Comparison of ENCODE assay signal across 7 cellular contexts in genomic region chr14:95515523-95516517, GRCh38. TPM values are rescaled to one million over a fixed set of nuclear protein-coding genes. Genes with fewer than 3 reads are reported as not detected.
DNase-seq lines count a peak whose midpoint lies in the region; ATAC-seq and TF ChIP-seq lines count a peak whose summit lies in the region.

No MANE protein-coding gene starts in this region.

- peak overlapping the region; percentile 71 to 89 (median 81) for H3K4me3 ChIP-seq in right lobe of liver

- whole genome bisulfite sequencing in right lobe of liver (ENCODE audit: insufficient coverage, low coverage, low lambda C conversion rate, missing lambda C conversion rate): 14% methylated on average over 4 of the region's 48 CpGs

- intact Hi-C loops in right lobe of liver (cut with DNase I): no loop called here

- DNase-seq in NCI-H1092 treated with DMSO at 0.1 percent for 48 hours (lab: John Stamatoyannopoulos, UW): peak; percentile 59
- DNase-seq in activated CD4-positive, CD25-positive, alpha-beta regulatory T cell treated with anti-CD3 and anti-CD28 coated beads, Interleukin-2, amount 50 U/mL, for 16 hours (ENCODE audit: low read depth, low spot score): peak; percentile 65
- DNase-seq in cerebellar cortex (ENCODE audit: low spot score): peak; percentile 39
- peak; percentile 75 to 82 (median 80) for DNase-seq in right lobe of liver
- peak; percentile 67 to 85 (median 72) for DNase-seq in stimulated activated CD4-positive, alpha-beta T cell treated with anti-CD3 and anti-CD28 coated beads, TNF-alpha, amount 100 ng/mL, for 24 hours (ENCODE audit: low read depth in 3 of 3)

- H3K4me1 ChIP-seq in right lobe of liver: peaks cover 0 to 31% (median 2%) of the 10 kb centered on the region in 4 donors

- ATAC-seq in GM18499 (IDR thresholded peaks at IDR 0.05; ENCODE audit: insufficient read depth, unreplicated experiment) (peak; percentile 41), HG02588 (IDR thresholded peaks at IDR 0.05; ENCODE audit: unreplicated experiment) (peak; percentile 72), right lobe of liver (peak; percentile 71 to 78 (median 76))

- H3K9me3 ChIP-seq in right lobe of liver: no peaks in the 10 kb centered on the region

- H3K27me3 ChIP-seq in right lobe of liver: no peaks in the 10 kb centered on the region

- TF ChIP-seq CTCF in right lobe of liver (IDR thresholded peaks at IDR 0.05): peak; percentile 25 to 42 (median 36)

- H3K27ac ChIP-seq in right lobe of liver: peak overlapping the region; percentile 62 to 80 (median 67)

- H3K36me3 ChIP-seq in right lobe of liver: no peaks in the 10 kb centered on the region

- no peak for TF ChIP-seq POLR2A in right lobe of liver (IDR thresholded peaks at IDR 0.05)

RNA-seq across cellular contexts. Expression of gene SYNE3, which starts 0.6 kb away (rescaled TPM):
- 10 to 100 TPM in 1 of 6 experiments, 1 to 10 TPM in 5; 3.7 to 11.6 (median 5.0) TPM for total RNA-seq in right lobe of liver

RNA-seq across cellular contexts. Expression of gene GLRX5, which starts 19.0 kb away (rescaled TPM):
- total RNA-seq in right lobe of liver: 10 to 100 TPM; 31.4 to 48.5 (median 40.2) TPM

Comparison
In these comparisons a context has a peak if more than half of its experiments do, and no peak if none do; other contexts are left out.
1. Peak in every context shown above with its lines: DNase-seq, ATAC-seq, H3K4me3 ChIP-seq and H3K27ac ChIP-seq.